Comparison of ENCODE assay signal across 8 cellular contexts in the genomic region with DNA sequence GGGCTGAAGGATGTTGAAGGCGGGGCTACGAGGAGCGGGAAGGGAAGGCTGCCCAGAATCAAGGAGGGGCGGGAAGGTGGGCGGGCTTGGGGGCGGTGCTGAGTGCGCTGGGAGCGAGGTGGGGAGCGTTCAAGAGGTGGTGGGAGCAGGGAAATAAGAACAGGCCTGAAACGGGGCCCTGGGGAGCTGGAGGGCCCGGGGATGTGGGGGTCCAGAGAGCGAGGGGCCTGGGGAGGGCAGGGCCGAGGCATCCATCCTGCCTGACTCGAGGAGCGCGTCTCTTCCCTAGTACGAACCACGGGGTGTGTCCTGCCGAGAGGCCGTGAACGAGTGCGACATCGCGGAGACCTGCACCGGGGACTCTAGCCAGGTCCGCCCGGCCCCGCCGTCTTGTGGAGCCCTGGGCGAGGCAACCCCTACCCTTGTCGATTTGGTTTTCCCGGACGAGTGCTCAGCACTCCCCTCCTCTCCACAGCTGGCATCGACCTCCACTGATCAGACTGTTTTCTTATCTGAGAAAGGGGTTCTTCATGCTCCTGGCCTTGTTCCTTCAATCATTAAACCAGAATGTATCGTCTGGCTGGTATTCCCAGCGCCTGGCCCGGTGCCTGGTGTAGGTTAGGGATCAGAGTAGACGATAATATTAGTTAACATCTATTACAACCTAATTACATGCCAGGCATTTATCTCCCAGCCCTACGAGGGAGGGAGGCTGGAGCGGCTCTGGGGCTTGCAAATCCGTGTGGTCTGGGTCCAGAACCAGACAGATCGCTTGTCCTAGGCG. TPM values are rescaled to one million over a fixed set of nuclear protein-coding genes. Genes with fewer than 3 reads are reported as not detected.
DNase-seq lines count a peak whose midpoint lies in the region; ATAC-seq and TF ChIP-seq lines count a peak whose summit lies in the region.

No MANE protein-coding gene starts in this region.

- H3K9ac ChIP-seq in Loucy (ENCODE audit: low read depth, low read length, poor library complexity, severe bottlenecking) = peak overlapping the region; percentile 44

- H3K36me3 Mint-ChIP-seq in activated naive CD4-positive, alpha-beta T cell treated with anti-CD3 and anti-CD28 coated beads, Interleukin-2, amount 50 U/mL, for 24 hours = no peaks in the 10 kb centered on the region

- H3K4me1 Mint-ChIP-seq in activated naive CD4-positive, alpha-beta T cell treated with anti-CD3 and anti-CD28 coated beads, Interleukin-2, amount 50 U/mL, for 24 hours = peaks cover 8% of the 10 kb centered on the region

- peak overlapping the region; percentile 68 for H2AFZ ChIP-seq in Loucy (ENCODE audit: low read length)

- H3K27me3 ChIP-seq in Loucy (ENCODE audit: insufficient read depth, low read length, poor library complexity, severe bottlenecking) = no peaks in the 10 kb centered on the region
- H3K27me3 ChIP-seq in body of pancreas = no peaks in the 10 kb centered on the region
- H3K27me3 ChIP-seq in left lung = peaks cover 0 to 68% of the 10 kb centered on the region in 2 donors
- H3K27me3 ChIP-seq in suprapubic skin = peaks cover 39% of the 10 kb centered on the region

- H3K79me2 ChIP-seq in Loucy (ENCODE audit: insufficient read depth, low read length) = no peaks in the 10 kb centered on the region

- H3K9me2 ChIP-seq in Loucy (replicated peaks; ENCODE audit: low read depth, low read length) = no peaks in the 10 kb centered on the region

- peak; percentile 6 for ATAC-seq in body of pancreas
- ATAC-seq in left lung = peak; percentile 35

- no peak for TF ChIP-seq EP300 in suprapubic skin (IDR thresholded peaks at IDR 0.05)

- H3K4me2 ChIP-seq in Loucy (ENCODE audit: low read depth, low read length, poor library complexity, severe bottlenecking) = peak overlapping the region; percentile 98

- no peaks in the 10 kb centered on the region for H3K9me3 ChIP-seq in Loucy (ENCODE audit: insufficient read depth, low read depth, low read length)
- no peaks in the 10 kb centered on the region for H3K9me3 ChIP-seq in body of pancreas
- H3K9me3 ChIP-seq in left lung = no peaks in the 10 kb centered on the region
- H3K9me3 ChIP-seq in suprapubic skin = no peaks in the 10 kb centered on the region

- H3F3A ChIP-seq in Loucy (ENCODE audit: low read depth) = no peaks in the 10 kb centered on the region

- H3K4me3 ChIP-seq in Loucy (ENCODE audit: low read length, poor library complexity, severe bottlenecking) = peak overlapping the region; percentile 76
- no peak overlapping the region for H3K4me3 ChIP-seq in body of pancreas
- H3K4me3 ChIP-seq in left lung = peak overlapping the region; percentile 43 to 53
- peak overlapping the region; percentile 57 for H3K4me3 ChIP-seq in suprapubic skin

- no peaks in the 10 kb centered on the region for H4K20me1 ChIP-seq in Loucy (ENCODE audit: insufficient read depth, low read length, poor library complexity, severe bottlenecking)

- H3K27ac Mint-ChIP-seq in activated naive CD4-positive, alpha-beta T cell treated with anti-CD3 and anti-CD28 coated beads, Interleukin-2, amount 50 U/mL, for 24 hours = peak overlapping the region; percentile 51

- peak overlapping the region; percentile 90 for H3K4me3 Mint-ChIP-seq in activated naive CD4-positive, alpha-beta T cell treated with anti-CD3 and anti-CD28 coated beads, Interleukin-2, amount 50 U/mL, for 24 hours

- no peak for DNase-seq in activated naive CD4-positive, alpha-beta T cell treated with Interleukin-2 at 50 U/mL for 16 hours
- peak; percentile 47 to 97 (median 57) for DNase-seq in body of pancreas
- peak in 1 of 2 donors; percentile 87 for DNase-seq in left lung
- no peak for DNase-seq in suprapubic skin (ENCODE audit: low spot score in 2 of 2)
- DNase-seq in Ammon's horn (ENCODE audit: low spot score) = no peak
- DNase-seq in A172 (ENCODE audit: low spot score) = no peak

- TF ChIP-seq CTCF in Loucy (conservative IDR thresholded peaks at IDR 0.05; ENCODE audit: low read length) = no peak
- no peak for TF ChIP-seq CTCF in body of pancreas (IDR thresholded peaks at IDR 0.05)
- TF ChIP-seq CTCF in left lung (IDR thresholded peaks at IDR 0.05) = no peak
- TF ChIP-seq CTCF in suprapubic skin (IDR thresholded peaks at IDR 0.05) = no peak

- TF ChIP-seq POLR2A in body of pancreas (IDR thresholded peaks at IDR 0.05) (no peak), suprapubic skin (IDR thresholded peaks at IDR 0.05) (no peak)

- H3K36me3 ChIP-seq in Loucy (ENCODE audit: insufficient read depth, low read length) = no peaks in the 10 kb centered on the region
- no peaks in the 10 kb centered on the region for H3K36me3 ChIP-seq in body of pancreas (replicated peaks in 1 of 2; ENCODE audit: insufficient read depth in 1 of 2, low read depth in 2 of 2)
- H3K36me3 ChIP-seq in left lung = no peaks in the 10 kb centered on the region
- no peaks in the 10 kb centered on the region for H3K36me3 ChIP-seq in suprapubic skin

- H3K9me3 Mint-ChIP-seq in activated naive CD4-positive, alpha-beta T cell treated with anti-CD3 and anti-CD28 coated beads, Interleukin-2, amount 50 U/mL, for 24 hours = no peaks in the 10 kb centered on the region

- H3K4me1 ChIP-seq in Loucy (ENCODE audit: insufficient read depth, low read length, poor library complexity, severe bottlenecking) = peaks cover 6% of the 10 kb centered on the region
- H3K4me1 ChIP-seq in body of pancreas = peaks cover 33% of the 10 kb centered on the region
- H3K4me1 ChIP-seq in left lung = peaks cover 8 to 32% of the 10 kb centered on the region in 2 donors
- peaks cover 26% of the 10 kb centered on the region for H3K4me1 ChIP-seq in suprapubic skin

- no peaks in the 10 kb centered on the region for H3K27me3 Mint-ChIP-seq in activated naive CD4-positive, alpha-beta T cell treated with anti-CD3 and anti-CD28 coated beads, Interleukin-2, amount 50 U/mL, for 24 hours

- 7 to 14% methylated on average over 23 to 41 of the region's 43 CpGs for WGBS in body of pancreas, 2 donors
- 7% methylated on average over 43 of the region's 43 CpGs for WGBS in suprapubic skin

- H3K27ac ChIP-seq in body of pancreas = peak overlapping the region; percentile 28 to 57 (median 52)
- H3K27ac ChIP-seq in left lung = no peak overlapping the region
- no peak overlapping the region for H3K27ac ChIP-seq in suprapubic skin

- intact Hi-C loops in body of pancreas (cut with DNase I) (loop anchor here (10.0 kb wide), 2 partner anchors 249 to 329 kb away; no protein-coding TSS in a partner anchor), left lung (cut with DNase I) (loop anchor here (5.0 to 10.0 kb wide), 3 partner anchors 89 to 239 kb away; no protein-coding TSS in a partner anchor)

RNA-seq across cellular contexts. Expression of gene ADAM11, which starts 17.2 kb away (rescaled TPM):
- total RNA-seq in body of pancreas (under 1 TPM; under 0.01 TPM), left lung (under 1 TPM; 0.13 to 0.64 TPM), suprapubic skin (1 to 10 TPM in 3 of 4 donors, under 1 TPM in 1; 0.98 to 1.5 (median 1.1) TPM)
- 2.2 and 2.8 TPM in 2 replicates for total RNA-seq in A172 (2014; rRNA removed; shearing (Covaris generic))

RNA-seq across cellular contexts. Expression of gene GJC1, which starts 54.1 kb away (rescaled TPM):
- total RNA-seq in body of pancreas (1 to 10 TPM; 1.6 to 2.6 TPM), left lung (10 to 100 TPM; 17.3 to 18.8 TPM), suprapubic skin (1 to 10 TPM; 1.1 to 7.8 (median 1.9) TPM)
- 89.1 and 114 TPM in 2 replicates for total RNA-seq in A172 (2014; rRNA removed; shearing (Covaris generic))

Comparison
In these comparisons a context has a peak if more than half of its experiments do, and no peak if none do; other contexts are left out.
1. DNase-seq: peak in body of pancreas (4 of 4); none in activated naive CD4-positive, alpha-beta T cell treated with Interleukin-2 at 50 U/mL for 16 hours (single experiment), suprapubic skin (0 of 2), Ammon's horn (single experiment) and A172 (single experiment).
2. H3K4me3 ChIP-seq: peak in Loucy (single experiment), left lung (2 of 2) and suprapubic skin (single experiment); none in body of pancreas (0 of 2).
3. H3K27ac ChIP-seq: peak in body of pancreas (4 of 4); none in left lung (0 of 2) and suprapubic skin (single experiment).